ENCODE assay signal across 1 cellular context in the genomic region with DNA sequence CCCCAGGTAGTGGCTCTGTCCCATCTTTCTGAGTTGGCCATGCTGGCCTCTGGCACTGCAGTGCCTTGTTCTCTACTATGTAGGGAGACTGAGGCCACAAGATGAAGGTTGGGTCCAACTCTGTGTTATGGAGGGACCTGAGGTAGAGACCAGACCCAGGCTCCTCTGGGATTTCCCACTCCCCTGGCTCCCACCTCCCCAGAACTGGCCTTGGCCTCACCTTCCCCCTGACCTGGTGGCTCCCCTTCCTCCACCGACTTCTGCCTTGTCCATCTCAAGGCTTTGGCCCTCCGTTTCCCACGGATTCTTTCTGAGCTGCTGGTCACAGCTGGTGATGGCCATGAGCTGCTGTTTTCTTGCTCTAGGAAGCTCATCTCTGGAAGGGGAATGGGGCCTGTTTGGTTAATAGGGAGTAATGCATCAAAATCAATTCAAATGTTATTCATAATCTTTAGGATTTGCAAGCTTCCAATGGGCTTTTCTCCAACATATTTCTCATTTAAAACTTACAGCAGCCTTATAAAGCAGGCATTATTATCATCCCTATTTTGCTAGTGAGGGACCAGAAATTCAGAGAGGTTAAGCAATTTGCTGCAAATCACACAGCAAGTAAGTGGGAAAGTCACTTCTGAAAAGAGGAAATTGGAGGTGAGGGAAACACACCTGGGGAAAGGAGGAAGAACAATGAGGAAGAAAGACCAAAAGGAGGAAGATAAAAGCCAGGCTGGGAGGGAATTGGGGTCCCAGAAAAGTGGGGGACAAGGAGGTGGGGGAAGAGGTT.
TF ChIP-seq lines count a peak whose summit lies in the region.

No MANE protein-coding gene starts in this region.

TF ChIP-seq in HepG2, 621 proteins besides CTCF, POLR2A, EP300 and RAD21:
- TF ChIP-seq ZMYM3 (CRISPR knock-in tag; IDR thresholded peaks at IDR 0.05): peak; percentile 35; the same call in 1 of the 2 replicates
- TF ChIP-seq ETS1 (CRISPR knock-in tag; IDR thresholded peaks at IDR 0.05): no peak
- TF ChIP-seq ZNF768 (CRISPR knock-in tag; IDR thresholded peaks at IDR 0.05): peak; percentile 84; the same call in 1 of the 2 replicates
- TF ChIP-seq ZFX (CRISPR knock-in tag; IDR thresholded peaks at IDR 0.05; ENCODE audit: low read depth): no peak
- TF ChIP-seq, protein P1, sequence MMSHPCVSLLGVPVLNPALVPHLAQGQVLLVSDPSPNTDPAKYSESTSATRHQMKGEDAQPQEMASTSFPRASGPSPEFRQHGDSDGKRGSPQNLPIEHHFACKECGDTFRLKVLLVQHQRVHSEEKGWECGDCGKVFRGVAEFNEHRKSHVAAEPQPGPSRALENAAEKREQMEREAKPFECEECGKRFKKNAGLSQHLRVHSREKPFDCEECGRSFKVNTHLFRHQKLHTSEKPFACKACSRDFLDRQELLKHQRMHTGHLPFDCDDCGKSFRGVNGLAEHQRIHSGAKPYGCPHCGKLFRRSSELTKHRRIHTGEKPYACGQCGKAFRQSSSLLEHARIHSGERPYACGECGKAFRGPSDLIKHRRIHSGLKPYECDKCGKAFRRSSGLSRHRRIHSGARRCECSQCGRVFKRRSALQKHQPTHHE (CRISPR knock-in tag; IDR thresholded peaks at IDR 0.05; ENCODE audit: borderline replicate concordance): no peak
